8 cellular contexts compared by ENCODE assay signal in the genomic region with DNA sequence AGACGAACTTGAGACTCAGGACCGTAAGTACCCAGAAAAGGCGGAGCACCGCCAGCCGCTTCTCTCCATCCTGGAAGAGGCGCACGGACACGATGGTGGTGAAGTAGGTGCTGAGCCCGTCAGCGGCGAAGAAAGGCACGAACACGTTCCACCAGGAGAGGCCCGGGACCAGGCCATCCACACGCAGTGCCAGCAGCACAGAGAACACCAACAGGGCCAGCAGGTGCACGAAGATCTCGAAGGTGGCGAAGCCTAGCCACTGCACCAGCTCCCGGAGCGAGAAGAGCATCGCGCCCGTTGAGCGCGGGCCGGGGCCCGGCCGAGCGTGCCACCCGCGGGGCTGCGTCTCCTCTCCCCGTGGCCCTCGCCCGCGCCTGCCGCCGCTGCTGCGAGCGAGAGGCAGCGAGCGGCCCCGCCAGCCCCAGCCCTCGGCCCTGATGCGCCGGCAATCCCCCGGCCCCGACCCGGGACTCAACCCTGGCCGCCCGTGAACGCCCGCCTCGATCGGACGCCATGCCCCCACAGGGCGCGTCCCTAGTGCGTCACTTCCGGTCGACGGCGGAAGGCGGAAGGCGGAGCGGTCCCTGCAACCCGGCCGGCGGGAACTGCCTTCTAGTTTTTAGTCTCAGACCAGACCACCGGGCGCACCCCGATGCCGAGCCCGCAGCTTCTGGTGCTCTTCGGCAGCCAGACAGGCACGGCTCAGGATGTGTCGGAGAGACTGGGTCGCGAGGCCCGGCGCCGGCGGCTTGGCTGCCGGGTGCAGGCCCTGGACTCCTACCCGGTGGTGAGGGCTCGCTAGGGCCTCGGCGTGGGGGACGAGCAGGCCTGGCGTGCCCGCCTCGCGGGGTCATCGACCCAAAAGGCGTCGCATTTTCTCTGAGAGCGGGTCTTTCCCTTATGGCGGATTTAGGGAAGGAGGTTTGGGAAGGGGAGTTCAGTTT. TPM values are rescaled to one million over a fixed set of nuclear protein-coding genes. Genes with fewer than 3 reads are reported as not detected.
DNase-seq lines count a peak whose midpoint lies in the region; TF ChIP-seq lines count a peak whose summit lies in the region.

A gene (plus strand): TSS at position 575 of the 944 bp plus-strand sequence. CDS start 78 bp downstream, at position 653.
A gene with protein sequence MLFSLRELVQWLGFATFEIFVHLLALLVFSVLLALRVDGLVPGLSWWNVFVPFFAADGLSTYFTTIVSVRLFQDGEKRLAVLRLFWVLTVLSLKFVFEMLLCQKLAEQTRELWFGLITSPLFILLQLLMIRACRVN (minus strand): TSS at position 523 of the 944 bp plus-strand sequence. CDS start 234 bp downstream, at position 289.

- H3K9ac ChIP-seq in HUES64 (ENCODE audit: low read depth, low read length): peak within 1 kb of the TSS; percentile 91

- DNase-seq in AG09319 (ENCODE audit: extremely low read depth, low read depth) (peak; percentile 11), PC-9 (peak; percentile 65 to 85), activated T-cell treated with anti-CD3 and anti-CD28 coated beads for 24 hours (ENCODE audit: low read depth) (peak; percentile 92), epidermal melanocyte (ENCODE audit: insufficient read length, low spot score) (peak; percentile 100), midbrain (lab: John Stamatoyannopoulos, UW) (peak; percentile 94)
- peak; percentile 96 for DNase-seq in stimulated activated CD8-positive, alpha-beta memory T cell treated with anti-CD3 and anti-CD28 coated beads, Interleukin-15, amount 100 ng/mL, for 24 hours (ENCODE audit: low read depth)

- peak within 1 kb of the TSS; percentile 92 for H3K4me3 ChIP-seq in HUES64 (ENCODE audit: low read length)
- H3K4me3 ChIP-seq in PC-9: peak within 1 kb of the TSS; percentile 99

- BruUV-seq in PC-9 (replicated peaks; lab: Mats Ljungman, UMichigan): no TSS peak

- peak within 1 kb of the TSS; percentile 100 for H3K4me2 ChIP-seq in PC-9

- peak within 1 kb of the TSS; percentile 84 for H2AFZ ChIP-seq in PC-9

- intact Hi-C loops in PC-9 (cut with micrococcal nuclease; ENCODE audit: unreplicated experiment): no loop called here

- H3K27me3 ChIP-seq in HUES64 (ENCODE audit: insufficient read depth, low read length) (no peaks in the 10 kb centered on the region), PC-9 (ENCODE audit: insufficient read depth, low read depth) (no peaks in the 10 kb centered on the region)

- peaks cover 7% of the 10 kb centered on the region; the same call in 1 of the 2 replicates for H4K20me1 ChIP-seq in PC-9 (ENCODE audit: insufficient read depth)

- H3K36me3 ChIP-seq in HUES64 (ENCODE audit: insufficient read depth, low read length) (peaks cover 13% of the 10 kb centered on the region), PC-9 (ENCODE audit: low read depth) (no peaks in the 10 kb centered on the region)

- POLR2A ChIA-PET in PC-9 (lab: Charles Lee; ENCODE audit: unreplicated experiment): interaction anchor here (0.6 to 0.8 kb wide), 3 partner anchors 18 to 258 kb away, joined by 3 to 8 read pairs (median 3); no protein-coding TSS in a partner anchor

- TF ChIP-seq CTCF in AG09319 (IDR thresholded peaks at IDR 0.05; ENCODE audit: low read depth, low read length) (no peak), PC-9 (conservative IDR thresholded peaks at IDR 0.05) (no peak)

- CTCF ChIA-PET in PC-9 (lab: Charles Lee): interaction anchor here (0.7 kb wide), 1 partner anchor 17 kb away, joined by 3 read pairs; no protein-coding TSS in a partner anchor

- H3K9me2 ChIP-seq in PC-9 (ENCODE audit: insufficient read depth): no peaks in the 10 kb centered on the region

- under 1% methylated on average over 98 of the region's 98 CpGs for WGBS in HUES64

- H3K4me1 ChIP-seq in HUES64 (ENCODE audit: insufficient read depth, low read length) (peaks cover 11% of the 10 kb centered on the region; the same call in 1 of the 2 replicates), PC-9 (replicated peaks; ENCODE audit: insufficient read depth) (peaks cover 29% of the 10 kb centered on the region)

- H3K27ac ChIP-seq in HUES64 (ENCODE audit: low read depth, low read length): peak within 1 kb of the TSS; percentile 68
- H3K27ac ChIP-seq in PC-9: no peak within 1 kb of the TSS

- peak; percentile 93 for TF ChIP-seq POLR2A in GM19193 (IDR thresholded peaks at IDR 0.05; ENCODE audit: extremely low read depth, insufficient read depth, insufficient read length)

- peaks cover 66% of the 10 kb centered on the region for H3K79me2 ChIP-seq in PC-9 (ENCODE audit: low read depth)

- H3F3A ChIP-seq in PC-9 (ENCODE audit: insufficient read depth, low read depth): peaks cover 25% of the 10 kb centered on the region; the same call in 1 of the 2 replicates

- H3K9me3 ChIP-seq in HUES64 (ENCODE audit: insufficient read depth, low read depth, low read length): no peaks in the 10 kb centered on the region
- H3K9me3 ChIP-seq in PC-9 (ENCODE audit: insufficient read depth, low read depth): no peaks in the 10 kb centered on the region

RNA-seq across cellular contexts. Expression of the first gene that starts in this region (rescaled TPM):
- 19.3 TPM for polyA plus RNA-seq in HUES64 (2013, experiment 1 of 2)
- 15.3 TPM for polyA plus RNA-seq in HUES64 (2013, experiment 2 of 2)
- total RNA-seq in PC-9 (2021): 27.7 and 28.8 TPM in 2 replicates

RNA-seq across cellular contexts. Expression of the second gene that starts in this region (rescaled TPM):
- 27.2 TPM for polyA plus RNA-seq in HUES64 (2013, experiment 1 of 2)
- polyA plus RNA-seq in HUES64 (2013, experiment 2 of 2): 31.4 TPM
- 43.3 and 45.5 TPM in 2 replicates for total RNA-seq in PC-9 (2021)

Comparison
In these comparisons a context has a peak if more than half of its experiments do, and no peak if none do; other contexts are left out.
1. DNase-seq: peak in every context shown above with its lines; median percentile 100 in epidermal melanocyte; 96 in stimulated activated CD8-positive, alpha-beta memory T cell treated with anti-CD3 and anti-CD28 coated beads, Interleukin-15, amount 100 ng/mL, for 24 hours; 94 in midbrain; 92 in activated T-cell treated with anti-CD3 and anti-CD28 coated beads for 24 hours; 75 in PC-9; 11 in AG09319.